ENCODE assay signal across 8 cellular contexts in the genomic region with DNA sequence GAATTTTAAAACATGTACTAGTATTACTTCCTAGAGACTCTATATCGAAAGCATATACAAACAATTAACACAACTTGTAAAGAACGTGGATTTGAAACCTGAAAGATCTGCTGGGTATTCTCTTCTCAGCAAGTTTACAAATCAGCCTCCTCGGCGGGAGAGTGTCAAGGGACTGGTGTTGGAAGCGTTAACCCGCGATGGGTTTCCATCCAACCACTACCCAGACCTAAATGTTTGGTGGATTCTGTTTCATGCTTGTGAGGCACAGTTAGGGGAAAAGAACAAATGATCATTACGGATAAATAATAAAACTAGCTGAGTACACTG. TPM values are rescaled to one million over a fixed set of nuclear protein-coding genes. Genes with fewer than 3 reads are reported as not detected.
A peak's percentile ranks its signal among the peaks of the same experiment; 100 is the strongest.
DNase-seq lines count a peak whose midpoint lies in the region; ATAC-seq and TF ChIP-seq lines count a peak whose summit lies in the region.

No MANE protein-coding gene starts in this region.

- H3K36me3 Mint-ChIP-seq in activated CD4-positive, alpha-beta memory T cell treated with anti-CD3 and anti-CD28 coated beads for 36 hours: peaks cover 3% of the 10 kb centered on the region
- no peaks in the 10 kb centered on the region for H3K36me3 Mint-ChIP-seq in neural crest cell (ENCODE audit: low read depth)

- CTCF ChIA-PET in activated CD4-positive, alpha-beta memory T cell treated with anti-CD3 and anti-CD28 coated beads for 36 hours (lab: Charles Lee): interaction anchor here (1.2 to 2.3 kb wide), 3 partner anchors 47 to 276 kb away, joined by 5 to 9 read pairs (median 7); a partner anchor contains a TSS

- no peak for TF ChIP-seq POLR2A in erythroblast (IDR thresholded peaks at IDR 0.05; ENCODE audit: low read length)

- H3K27me3 Mint-ChIP-seq in activated CD4-positive, alpha-beta memory T cell treated with anti-CD3 and anti-CD28 coated beads for 36 hours: peaks cover 1% of the 10 kb centered on the region
- H3K27me3 Mint-ChIP-seq in neural crest cell (ENCODE audit: low read depth): no peaks in the 10 kb centered on the region

- POLR2A ChIA-PET in activated CD4-positive, alpha-beta memory T cell treated with anti-CD3 and anti-CD28 coated beads for 36 hours (lab: Charles Lee): interaction anchor here (0.7 to 3.9 kb wide), 10 partner anchors 47 to 276 kb away, joined by 3 to 26 read pairs (median 10); a partner anchor contains a TSS

- no peaks in the 10 kb centered on the region for H3K9me3 Mint-ChIP-seq in activated CD4-positive, alpha-beta memory T cell treated with anti-CD3 and anti-CD28 coated beads for 36 hours
- H3K9me3 Mint-ChIP-seq in neural crest cell: peaks cover 4% of the 10 kb centered on the region

- ATAC-seq in GM19452 (IDR thresholded peaks at IDR 0.05; ENCODE audit: unreplicated experiment) (peak; percentile 18), HG03521 (IDR thresholded peaks at IDR 0.05; ENCODE audit: unreplicated experiment) (peak; percentile 5)

- peaks cover 20% of the 10 kb centered on the region for H3K4me1 Mint-ChIP-seq in activated CD4-positive, alpha-beta memory T cell treated with anti-CD3 and anti-CD28 coated beads for 36 hours (ENCODE audit: low read depth)
- peaks cover 15% of the 10 kb centered on the region for H3K4me1 Mint-ChIP-seq in neural crest cell

- no peak for TF ChIP-seq CTCF in neural crest cell (conservative IDR thresholded peaks at IDR 0.05)

- H3K27ac Mint-ChIP-seq in activated CD4-positive, alpha-beta memory T cell treated with anti-CD3 and anti-CD28 coated beads for 36 hours: peak overlapping the region; percentile 99
- H3K27ac Mint-ChIP-seq in neural crest cell (ENCODE audit: unreplicated experiment): peak overlapping the region; percentile 99

- peak overlapping the region; percentile 97 for H3K4me3 Mint-ChIP-seq in activated CD4-positive, alpha-beta memory T cell treated with anti-CD3 and anti-CD28 coated beads for 36 hours
- H3K4me3 Mint-ChIP-seq in neural crest cell: peak overlapping the region; percentile 97

- DNase-seq in D341Med (ENCODE audit: low spot score) (peak; percentile 42), erythroblast (lab: John Stamatoyannopoulos, UW) (peak; percentile 68 to 77), neural crest cell (ENCODE audit: low read depth, low spot score) (no peak), NCI-H446 treated with DMSO at 0.1 percent for 48 hours (lab: John Stamatoyannopoulos, UW) (no peak), germinal center (ENCODE audit: low spot score) (no peak)
- DNase-seq in activated CD4-positive, alpha-beta memory T cell treated with anti-CD3 and anti-CD28 coated beads for 36 hours: no peak

- intact Hi-C loops in activated CD4-positive, alpha-beta memory T cell treated with anti-CD3 and anti-CD28 coated beads for 36 hours (cut with micrococcal nuclease): loop anchor here (1.0 to 5.0 kb wide), 7 partner anchors 48 to 548 kb away; a partner anchor contains a TSS

RNA-seq across cellular contexts. Expression of a gene that starts 0.8 kb away (rescaled TPM):
- 10 to 100 TPM; 23.5 to 23.9 TPM for total RNA-seq in activated CD4-positive, alpha-beta memory T cell treated with anti-CD3 and anti-CD28 coated beads for 36 hours
- total RNA-seq in neural crest cell: 19.5 and 20.7 TPM in 2 replicates

RNA-seq across cellular contexts. Expression of a gene that starts 58.4 kb away (rescaled TPM):
- total RNA-seq in activated CD4-positive, alpha-beta memory T cell treated with anti-CD3 and anti-CD28 coated beads for 36 hours: 10 to 100 TPM; 82.5 to 98.6 TPM
- 273 and 287 TPM in 2 replicates for total RNA-seq in neural crest cell

Comparison
In these comparisons a context has a peak if more than half of its experiments do, and no peak if none do; other contexts are left out.
1. DNase-seq: peak in D341Med (single experiment) and erythroblast (2 of 2); none in activated CD4-positive, alpha-beta memory T cell treated with anti-CD3 and anti-CD28 coated beads for 36 hours (single experiment), neural crest cell (single experiment), NCI-H446 treated with DMSO at 0.1 percent for 48 hours (single experiment) and germinal center (single experiment).